In genomic region chr11:86245369-86246292, GRCh38 we compare ENCODE assay signal across 8 cellular contexts. TPM values are rescaled to one million over a fixed set of nuclear protein-coding genes. Genes with fewer than 3 reads are reported as not detected.
DNase-seq lines count a peak whose midpoint lies in the region; ATAC-seq and TF ChIP-seq lines count a peak whose summit lies in the region.

No MANE protein-coding gene starts in this region.

- WGBS in mammary epithelial cell (ENCODE audit: low coverage, missing lambda C conversion rate): 2% methylated on average over 26 of the region's 38 CpGs
- WGBS in right lobe of liver (ENCODE audit: insufficient coverage, low coverage, low lambda C conversion rate, missing lambda C conversion rate): under 1% methylated on average over 38 of the region's 38 CpGs
- WGBS in suprapubic skin: under 1% methylated on average over 38 of the region's 38 CpGs

- TF ChIP-seq POLR2A in right lobe of liver (IDR thresholded peaks at IDR 0.05) (no peak), suprapubic skin (IDR thresholded peaks at IDR 0.05) (no peak)

- H3K4me1 ChIP-seq in mammary epithelial cell (ENCODE audit: insufficient read depth, low read length): peaks cover 21% of the 10 kb centered on the region
- H3K4me1 ChIP-seq in right lobe of liver: peaks cover 0 to 14% (median 4%) of the 10 kb centered on the region in 4 donors
- peaks cover 50% of the 10 kb centered on the region for H3K4me1 ChIP-seq in suprapubic skin

- intact Hi-C loops in mammary epithelial cell (cut with micrococcal nuclease) (no loop called here), right lobe of liver (cut with DNase I) (no loop called here)

- in situ Hi-C loops in GM13977 (cut with MboI; ENCODE audit: low pct_unique_long_range_greater_than_20kb, low sequenced_read_pairs, unreplicated experiment) (no loop called here), mammary epithelial cell (cut with MboI; ENCODE audit: low sequenced_read_pairs in 2 of 2) (no loop called here)

- H3K36me3 ChIP-seq in mammary epithelial cell (ENCODE audit: insufficient read depth, low read length): peaks cover 1% of the 10 kb centered on the region
- H3K36me3 ChIP-seq in right lobe of liver: no peaks in the 10 kb centered on the region
- H3K36me3 ChIP-seq in suprapubic skin: no peaks in the 10 kb centered on the region

- H4K20me1 ChIP-seq in mammary epithelial cell (ENCODE audit: insufficient read depth, low read length): no peaks in the 10 kb centered on the region

- TF ChIP-seq EP300 in suprapubic skin (IDR thresholded peaks at IDR 0.05): no peak

- H3K4me3 ChIP-seq in mammary epithelial cell (replicated peaks in 1 of 3; ENCODE audit: insufficient read depth in 1 of 3, low read depth in 2 of 3, low read length in 3 of 3) (peak overlapping the region; percentile 79 to 96 (median 95)), right lobe of liver (peak overlapping the region; percentile 76 to 90 (median 81)), suprapubic skin (peak overlapping the region; percentile 94)

- H3K27me3 ChIP-seq in mammary epithelial cell (ENCODE audit: insufficient read depth, low read length) (no peaks in the 10 kb centered on the region), right lobe of liver (no peaks in the 10 kb centered on the region), suprapubic skin (no peaks in the 10 kb centered on the region)

- DNase-seq in GM13977 (ENCODE audit: low spot score) (peak; percentile 31), RPMI8226 (peak; percentile 26), mammary epithelial cell (peak; percentile 19), right lobe of liver (peak in 2 of 3 donors; percentile 30 to 49), suprapubic skin (ENCODE audit: low spot score in 2 of 2) (no peak)

- H3K79me2 ChIP-seq in mammary epithelial cell (ENCODE audit: insufficient read depth, low read length): peaks cover 56% of the 10 kb centered on the region

- ATAC-seq in HG02981 (IDR thresholded peaks at IDR 0.05; ENCODE audit: unreplicated experiment): peak; percentile 6
- peak; percentile 11 to 37 (median 34) for ATAC-seq in right lobe of liver
- ATAC-seq in GM18861 (IDR thresholded peaks at IDR 0.05; ENCODE audit: unreplicated experiment): no peak
- no peak for ATAC-seq in GM21825 (IDR thresholded peaks at IDR 0.05; ENCODE audit: unreplicated experiment)

- peak overlapping the region; percentile 95 for H3K27ac ChIP-seq in mammary epithelial cell (ENCODE audit: insufficient read depth, low read depth, low read length)
- H3K27ac ChIP-seq in right lobe of liver: peak overlapping the region; percentile 95 to 96 (median 95)
- peak overlapping the region; percentile 99 for H3K27ac ChIP-seq in suprapubic skin

- CTCF ChIA-PET in mammary epithelial cell (lab: Charles Lee; ENCODE audit: low non-redundant PET): no interaction called here

- H3K9ac ChIP-seq in mammary epithelial cell (ENCODE audit: insufficient read depth, low read length): peak overlapping the region; percentile 99

- TF ChIP-seq CTCF in GM13977 (IDR thresholded peaks at IDR 0.05; ENCODE audit: extremely low read depth, insufficient read depth, missing control alignments): no peak
- no peak for TF ChIP-seq CTCF in mammary epithelial cell (conservative IDR thresholded peaks at IDR 0.05 in 1 of 2, IDR thresholded peaks at IDR 0.05 in 1 of 2; ENCODE audit: extremely low read depth in 1 of 2, insufficient read depth in 1 of 2, low read depth in 1 of 2, low read length in 2 of 2)
- no peak for TF ChIP-seq CTCF in right lobe of liver (IDR thresholded peaks at IDR 0.05)
- no peak for TF ChIP-seq CTCF in suprapubic skin (IDR thresholded peaks at IDR 0.05)

- H3K4me2 ChIP-seq in mammary epithelial cell (ENCODE audit: insufficient read depth, low read depth, low read length): peak overlapping the region; percentile 82

- BruUV-seq in mammary epithelial cell (replicated peaks; lab: Mats Ljungman, UMichigan): TSS peak; percentile 29

- no peaks in the 10 kb centered on the region for H3K9me3 ChIP-seq in mammary epithelial cell (replicated peaks; ENCODE audit: insufficient read depth, low read length)
- H3K9me3 ChIP-seq in right lobe of liver: no peaks in the 10 kb centered on the region
- no peaks in the 10 kb centered on the region for H3K9me3 ChIP-seq in suprapubic skin

- peak overlapping the region; percentile 87 for H2AFZ ChIP-seq in mammary epithelial cell (ENCODE audit: low read depth, low read length)

- dilution Hi-C loops in mammary epithelial cell (cut with HindIII; ENCODE audit: low sequenced_read_pairs): no loop called here

RNA-seq across cellular contexts. Expression of gene EED, which starts 1.1 kb away (rescaled TPM):
- 10 to 100 TPM; 15.8 to 25.5 TPM for total RNA-seq in mammary epithelial cell
- polyA plus RNA-seq in mammary epithelial cell: 14.0 TPM
- polyA minus RNA-seq in mammary epithelial cell: 10.0 TPM
- 10 to 100 TPM in 1 of 6 experiments, 1 to 10 TPM in 5; 6.7 to 10.4 (median 8.9) TPM for total RNA-seq in right lobe of liver
- total RNA-seq in suprapubic skin: 10 to 100 TPM; 11.9 to 39.3 (median 15.1) TPM

RNA-seq across cellular contexts. Expression of gene HIKESHI, which starts 56.4 kb away (rescaled TPM):
- total RNA-seq in mammary epithelial cell: 10 to 100 TPM; 42.5 to 48.3 TPM
- 40.4 TPM for polyA plus RNA-seq in mammary epithelial cell
- polyA minus RNA-seq in mammary epithelial cell: 107 TPM
- total RNA-seq in right lobe of liver: 10 to 100 TPM; 10.1 to 17.0 (median 14.2) TPM
- total RNA-seq in suprapubic skin: 10 to 100 TPM; 20.7 to 34.4 (median 29.3) TPM

Comparison
In these comparisons a context has a peak if more than half of its experiments do, and no peak if none do; other contexts are left out.
1. DNase-seq: peak in GM13977 (single experiment), RPMI8226 (single experiment), mammary epithelial cell (single experiment) and right lobe of liver (2 of 3); none in suprapubic skin (0 of 2).
2. ATAC-seq: peak in HG02981 (single experiment) and right lobe of liver (4 of 4); none in GM18861 (single experiment) and GM21825 (single experiment).
3. Peak in every context shown above with its lines, with median percentiles within 50 percentile points of each other: H3K27ac ChIP-seq and H3K4me3 ChIP-seq.